ENCODE assay signal across 13 cellular contexts in the genomic region with DNA sequence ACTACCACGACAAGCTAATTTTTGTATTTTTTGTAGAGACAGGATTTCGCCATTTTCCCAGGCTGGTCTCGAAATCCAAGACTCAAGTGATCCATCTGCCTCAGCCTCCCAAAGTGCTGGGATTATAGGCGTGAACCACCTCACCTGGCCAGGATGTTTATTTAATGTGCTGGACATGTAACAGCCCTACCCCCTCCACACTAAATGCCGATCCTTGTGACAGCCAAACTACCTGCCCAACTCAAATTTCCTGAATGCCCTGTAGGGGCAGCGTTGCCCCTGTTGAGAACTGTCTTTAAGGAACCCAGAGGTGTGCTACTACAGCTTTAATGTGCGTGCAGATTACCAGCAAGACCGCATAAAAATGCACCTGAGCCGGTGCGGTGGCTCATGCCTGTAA. TPM values are rescaled to one million over a fixed set of nuclear protein-coding genes. Genes with fewer than 3 reads are reported as not detected.
DNase-seq lines count a peak whose midpoint lies in the region; ATAC-seq and TF ChIP-seq lines count a peak whose summit lies in the region.
"Had no signal": no experiment of that assay in that cellular context is flagged by ENCODE, and none has a peak within 500 bp of the region (broad histone marks: within the 10 kb centered on the region; RNA-seq: fewer than 3 reads in every experiment).

No MANE protein-coding gene starts in this region.

- no peak for ATAC-seq in left lobe of liver
- ATAC-seq: pancreas had no signal

- H3K27me3 Mint-ChIP-seq in activated T-helper 1 cell treated with anti-CD3 and anti-CD28 coated beads, Interleukin-12 subunit alpha, Interleukin-12 subunit beta, Interleukin-2, Interleukin-4 antibody, amounts not matched to agents 30 ng/mL and 10 ng/mL and 1 ng/mL, durations not matched to agents 14 hours and 24 hours and 36 hours (ENCODE audit: insufficient read depth), result peaks cover 10% of the 10 kb centered on the region

- H3K4me2 ChIP-seq in osteoblast (ENCODE audit: insufficient read depth, low read length), result no peak overlapping the region

- no peak overlapping the region for H3K4me3 ChIP-seq in HL-60 (replicated peaks; ENCODE audit: insufficient read depth, low read length)
- no peak overlapping the region for H3K4me3 ChIP-seq in astrocyte of the spinal cord (ENCODE audit: low read depth, low read length)
- H3K4me3 ChIP-seq in osteoblast (ENCODE audit: insufficient read depth, low read length), result no peak overlapping the region
- H3K4me3 ChIP-seq: colonic mucosa, pancreas, SK-N-MC had no signal

- H4K20me1 ChIP-seq in osteoblast (ENCODE audit: insufficient read depth, low read length), result no peaks in the 10 kb centered on the region

- TF ChIP-seq CTCF in HL-60 (IDR thresholded peaks at IDR 0.05; ENCODE audit: insufficient read depth, low read length), result peak; percentile 22
- TF ChIP-seq CTCF in astrocyte of the spinal cord (IDR thresholded peaks at IDR 0.05; ENCODE audit: low read depth, low read length), result peak; percentile 32
- peak; percentile 32 for TF ChIP-seq CTCF in osteoblast (IDR thresholded peaks at IDR 0.05; ENCODE audit: extremely low read depth, low read depth, low read length)
- no peak for TF ChIP-seq CTCF in GM13976 (IDR thresholded peaks at IDR 0.05; ENCODE audit: borderline replicate concordance, control extremely low read depth, extremely low read depth, insufficient read depth, missing control alignments)

- peak; percentile 3 for DNase-seq in NOMO-1 treated with DMSO at 0.1 percent for 48 hours (lab: John Stamatoyannopoulos, UW; ENCODE audit: unreplicated experiment)
- DNase-seq in NOMO-1 (lab: John Stamatoyannopoulos, UW; ENCODE audit: unreplicated experiment in 2 of 2), result no peak
- peak in 1 of 2 experiments; percentile 7 for DNase-seq in HL-60 (ENCODE audit: low read depth in 1 of 2, low spot score in 1 of 2)
- no peak for DNase-seq in astrocyte of the spinal cord (ENCODE audit: low read depth, low spot score)
- no peak for DNase-seq in osteoblast (ENCODE audit: insufficient read length, low spot score, missing footprints)
- no peak for DNase-seq in left lobe of liver (ENCODE audit: low spot score)
- no peak for DNase-seq in activated T-helper 1 cell treated with anti-CD3 and anti-CD28 coated beads, Interleukin-12 subunit alpha, Interleukin-12 subunit beta, Interleukin-2, Interleukin-4 antibody, amounts not matched to agents 30 ng/mL and 10 ng/mL and 1 ng/mL, durations not matched to agents 14 hours and 24 hours and 36 hours (ENCODE audit: low spot score)
- no peak for DNase-seq in GM13976 (ENCODE audit: low spot score)
- DNase-seq: activated T-cell treated with anti-CD3 and anti-CD28 coated beads, Interleukin-2, amount 50 U/mL, for 24 hours; CD4-positive, alpha-beta memory T cell; colonic mucosa; pancreas had no signal

- H3K4me1 Mint-ChIP-seq in activated T-helper 1 cell treated with anti-CD3 and anti-CD28 coated beads, Interleukin-12 subunit alpha, Interleukin-12 subunit beta, Interleukin-2, Interleukin-4 antibody, amounts not matched to agents 30 ng/mL and 10 ng/mL and 1 ng/mL, durations not matched to agents 14 hours and 24 hours and 36 hours (ENCODE audit: low read depth), result no peaks in the 10 kb centered on the region
- H3K4me1 Mint-ChIP-seq: CD4-positive, alpha-beta memory T cell had no signal

- H3K9me3 Mint-ChIP-seq in activated T-helper 1 cell treated with anti-CD3 and anti-CD28 coated beads, Interleukin-12 subunit alpha, Interleukin-12 subunit beta, Interleukin-2, Interleukin-4 antibody, amounts not matched to agents 30 ng/mL and 10 ng/mL and 1 ng/mL, durations not matched to agents 14 hours and 24 hours and 36 hours, result no peaks in the 10 kb centered on the region
- H3K9me3 Mint-ChIP-seq: activated T-cell treated with anti-CD3 and anti-CD28 coated beads, Interleukin-2, amount 50 U/mL, for 24 hours had no signal

- intact Hi-C loops in activated T-helper 1 cell treated with anti-CD3 and anti-CD28 coated beads, Interleukin-12 subunit alpha, Interleukin-12 subunit beta, Interleukin-2, Interleukin-4 antibody, amounts not matched to agents 30 ng/mL and 10 ng/mL and 1 ng/mL, durations not matched to agents 14 hours and 24 hours and 36 hours (cut with micrococcal nuclease), result no loop called here

- in situ Hi-C loops in astrocyte of the spinal cord (cut with HindIII; ENCODE audit: low sequenced_read_pairs) (no loop called here), GM13976 (cut with MboI; ENCODE audit: low sequenced_read_pairs, unreplicated experiment) (no loop called here)

- no peaks in the 10 kb centered on the region for H3K36me3 ChIP-seq in osteoblast (ENCODE audit: insufficient read depth, low read length)
- H3K36me3 ChIP-seq: colonic mucosa, pancreas had no signal

- H3K79me2 ChIP-seq in osteoblast (ENCODE audit: insufficient read depth, low read length), result no peaks in the 10 kb centered on the region

- H2AFZ ChIP-seq in osteoblast (ENCODE audit: low read length), result no peak overlapping the region

- H3K4me3 Mint-ChIP-seq in activated T-helper 1 cell treated with anti-CD3 and anti-CD28 coated beads, Interleukin-12 subunit alpha, Interleukin-12 subunit beta, Interleukin-2, Interleukin-4 antibody, amounts not matched to agents 30 ng/mL and 10 ng/mL and 1 ng/mL, durations not matched to agents 14 hours and 24 hours and 36 hours, result no peak overlapping the region
- H3K4me3 Mint-ChIP-seq: activated T-cell treated with anti-CD3 and anti-CD28 coated beads, Interleukin-2, amount 50 U/mL, for 24 hours; CD4-positive, alpha-beta memory T cell had no signal

- peaks cover 3% of the 10 kb centered on the region for H3K27me3 ChIP-seq in HL-60 (ENCODE audit: insufficient read depth, poor library complexity, severe bottlenecking)
- H3K27me3 ChIP-seq in osteoblast (ENCODE audit: insufficient read depth, low read length), result peaks cover 16% of the 10 kb centered on the region
- H3K27me3 ChIP-seq: pancreas had no signal

- no peak overlapping the region for H3K27ac ChIP-seq in HL-60 (replicated peaks)
- no peak overlapping the region for H3K27ac ChIP-seq in osteoblast (ENCODE audit: low read depth, low read length)
- H3K27ac ChIP-seq: colonic mucosa, pancreas, SK-N-MC had no signal

- no peak overlapping the region for H3K27ac Mint-ChIP-seq in activated T-helper 1 cell treated with anti-CD3 and anti-CD28 coated beads, Interleukin-12 subunit alpha, Interleukin-12 subunit beta, Interleukin-2, Interleukin-4 antibody, amounts not matched to agents 30 ng/mL and 10 ng/mL and 1 ng/mL, durations not matched to agents 14 hours and 24 hours and 36 hours
- H3K27ac Mint-ChIP-seq: activated T-cell treated with anti-CD3 and anti-CD28 coated beads, Interleukin-2, amount 50 U/mL, for 24 hours; CD4-positive, alpha-beta memory T cell had no signal

- H3K9me3 ChIP-seq in osteoblast (ENCODE audit: low read depth, low read length), result no peaks in the 10 kb centered on the region
- H3K9me3 ChIP-seq: colonic mucosa, pancreas had no signal

- H3K36me3 Mint-ChIP-seq in activated T-helper 1 cell treated with anti-CD3 and anti-CD28 coated beads, Interleukin-12 subunit alpha, Interleukin-12 subunit beta, Interleukin-2, Interleukin-4 antibody, amounts not matched to agents 30 ng/mL and 10 ng/mL and 1 ng/mL, durations not matched to agents 14 hours and 24 hours and 36 hours (ENCODE audit: low read depth), result no peaks in the 10 kb centered on the region
- H3K36me3 Mint-ChIP-seq: CD4-positive, alpha-beta memory T cell had no signal

- H3K4me1 ChIP-seq in osteoblast (ENCODE audit: insufficient read depth, low read length), result peaks cover 6% of the 10 kb centered on the region
- H3K4me1 ChIP-seq: colonic mucosa, pancreas had no signal

RNA-seq across cellular contexts. Expression of gene KCNK13, which starts 48.1 kb away (rescaled TPM):
- not detected in 2 replicates for total RNA-seq in osteoblast
- 0.38 TPM for total RNA-seq in left lobe of liver
- total RNA-seq in activated T-helper 1 cell treated with anti-CD3 and anti-CD28 coated beads, Interleukin-12 subunit alpha, Interleukin-12 subunit beta, Interleukin-2, Interleukin-4 antibody, amounts not matched to agents 30 ng/mL and 10 ng/mL and 1 ng/mL, durations not matched to agents 14 hours and 24 hours and 36 hours, result 0.12 TPM in 1 of 2 replicates, not detected in the other
